In the genomic region with DNA sequence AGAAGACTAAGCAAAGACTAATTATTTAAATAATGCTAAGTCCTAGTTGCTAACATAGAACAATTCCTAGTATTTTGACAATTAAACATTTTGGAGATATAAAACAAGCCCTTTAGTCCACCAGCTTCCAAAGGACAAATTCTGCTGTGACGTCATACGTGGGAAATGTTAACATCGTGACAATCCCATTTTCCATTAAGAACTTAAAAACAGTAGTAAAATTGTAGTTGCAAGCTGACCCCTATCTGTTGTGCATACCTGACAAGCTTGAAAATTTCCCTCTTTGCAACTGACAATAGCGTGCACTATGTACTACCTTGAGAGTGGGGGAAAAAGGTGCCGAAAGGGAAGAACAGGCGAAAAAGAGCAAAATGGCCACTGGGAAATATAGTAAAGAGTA, we compare ENCODE assay signal across 41 cellular contexts.
"Had no signal": no experiment of that assay in that cellular context is flagged by ENCODE, and none has a peak within 500 bp of the region (broad histone marks: within the 10 kb centered on the region; RNA-seq: fewer than 3 reads in every experiment).

No MANE protein-coding gene starts in this region.

- DNase-seq: activated effector memory CD4-positive, alpha-beta T cell treated with anti-CD3 and anti-CD28 coated beads, Interleukin-2, amount 50 U/mL, for 16 hours; activated effector memory CD4-positive, alpha-beta T cell treated with Interleukin-2 at 50 U/mL for 16 hours; activated gamma-delta T cell; activated gamma-delta T cell treated with Interleukin-2 at 50 U/mL for 16 hours; activated naive CD4-positive, alpha-beta T cell; activated naive CD4-positive, alpha-beta T cell treated with anti-CD3 and anti-CD28 coated beads for 36 hours; activated naive CD4-positive, alpha-beta T cell treated with anti-CD3 and anti-CD28 coated beads, Interleukin-2, amount 10 ng/mL, durations not matched to agents 7 days and 5 days; activated naive CD4-positive, alpha-beta T cell treated with anti-CD3 and anti-CD28 coated beads, Interleukin-2, amount 50 U/mL, for 16 hours; activated naive CD4-positive, alpha-beta T cell treated with Interleukin-2 at 50 U/mL for 16 hours; activated naive CD8-positive, alpha-beta T cell treated with anti-CD3 and anti-CD28 coated beads for 36 hours; activated naive CD8-positive, alpha-beta T cell treated with anti-CD3 and anti-CD28 coated beads, Interleukin-2, amount 10 ng/mL, durations not matched to agents 7 days and 5 days; activated naive CD8-positive, alpha-beta T cell treated with anti-CD3 and anti-CD28 coated beads, Interleukin-2, amount 50 U/mL, for 24 hours; activated T-cell treated with anti-CD3 and anti-CD28 coated beads for 4 hours; activated T-cell treated with anti-CD3 and anti-CD28 coated beads, Interleukin-2, amount 50 U/mL, for 1 hour; activated T-cell treated with anti-CD3 and anti-CD28 coated beads, Interleukin-2, amount 50 U/mL, for 24 hours; activated T-cell treated with anti-CD3 and anti-CD28 coated beads, Interleukin-2, amount 50 U/mL, for 4 hours; activated T-cell treated with anti-CD3 and anti-CD28 coated beads, Interleukin-2, amount 50 U/mL, for 48 hours; activated T-cell treated with anti-CD3 and anti-CD28 coated beads, Interleukin-2, amount 50 U/mL, for 72 hours; adrenal gland; amniotic stem cell; amygdala; anterior cingulate cortex; aorta; body of pancreas; brain microvascular endothelial cell; caudate nucleus; central memory CD4-positive, alpha-beta T cell; cerebellar nuclear complex had no signal

- H3K4me3 ChIP-seq: adrenal gland, ascending aorta, body of pancreas, breast epithelium, cardiac muscle cell had no signal

- H3K9me3 ChIP-seq: adrenal gland, ascending aorta, body of pancreas, breast epithelium had no signal

- H3K4me1 ChIP-seq: body of pancreas, breast epithelium had no signal

- H3K27me3 ChIP-seq: adrenal gland, ascending aorta, body of pancreas, brain microvascular endothelial cell, breast epithelium, cardiac muscle cell had no signal

- H3K4me1 Mint-ChIP-seq: activated naive CD4-positive, alpha-beta T cell treated with anti-CD3 and anti-CD28 coated beads, Interleukin-2, amount 10 ng/mL, durations not matched to agents 7 days and 5 days; activated naive CD4-positive, alpha-beta T cell treated with anti-CD3 and anti-CD28 coated beads, Interleukin-2, amount 50 U/mL, for 24 hours; activated naive CD8-positive, alpha-beta T cell treated with anti-CD3 and anti-CD28 coated beads for 36 hours; activated naive CD8-positive, alpha-beta T cell treated with anti-CD3 and anti-CD28 coated beads, Interleukin-2, amount 10 ng/mL, durations not matched to agents 7 days and 5 days; activated naive CD8-positive, alpha-beta T cell treated with anti-CD3 and anti-CD28 coated beads, Interleukin-2, amount 50 U/mL, for 24 hours; activated T-helper 17 cell treated with anti-CD3 and anti-CD28 coated beads, Interleukin-2, amount 50 U/mL, for 72 hours; central memory CD8-positive, alpha-beta T cell had no signal

- ATAC-seq: activated naive CD4-positive, alpha-beta T cell treated with anti-CD3 and anti-CD28 coated beads, Interleukin-2, amount 50 U/mL, for 72 hours; activated naive CD8-positive, alpha-beta T cell treated with anti-CD3 and anti-CD28 coated beads, Interleukin-2, amount 50 U/mL, for 24 hours; activated T-cell treated with anti-CD3 and anti-CD28 coated beads, Interleukin-2, amount 50 U/mL, for 4 hours; activated T-cell treated with anti-CD3 and anti-CD28 coated beads, Interleukin-2, amount 50 U/mL, for 72 hours; activated T-helper 17 cell treated with anti-CD3 and anti-CD28 coated beads, Interleukin-2, amount 50 U/mL, for 72 hours; body of pancreas had no signal

- H3K36me3 Mint-ChIP-seq: activated naive CD4-positive, alpha-beta T cell treated with anti-CD3 and anti-CD28 coated beads, Interleukin-2, amount 10 ng/mL, durations not matched to agents 7 days and 5 days; activated naive CD4-positive, alpha-beta T cell treated with anti-CD3 and anti-CD28 coated beads, Interleukin-2, amount 50 U/mL, for 24 hours; activated naive CD4-positive, alpha-beta T cell treated with anti-CD3 and anti-CD28 coated beads, Interleukin-2, amount 50 U/mL, for 72 hours; activated naive CD8-positive, alpha-beta T cell; activated naive CD8-positive, alpha-beta T cell treated with anti-CD3 and anti-CD28 coated beads for 36 hours; activated naive CD8-positive, alpha-beta T cell treated with anti-CD3 and anti-CD28 coated beads, Interleukin-2, amount 10 ng/mL, durations not matched to agents 7 days and 5 days; brain had no signal

- FAIRE-seq: astrocyte, bronchial epithelial cell had no signal

- H3K4me3 Mint-ChIP-seq: activated naive CD4-positive, alpha-beta T cell treated with anti-CD3 and anti-CD28 coated beads for 36 hours; activated naive CD4-positive, alpha-beta T cell treated with anti-CD3 and anti-CD28 coated beads, Interleukin-2, amount 10 ng/mL, durations not matched to agents 7 days and 5 days; activated naive CD4-positive, alpha-beta T cell treated with anti-CD3 and anti-CD28 coated beads, Interleukin-2, amount 50 U/mL, for 24 hours; activated naive CD8-positive, alpha-beta T cell; activated naive CD8-positive, alpha-beta T cell treated with anti-CD3 and anti-CD28 coated beads for 36 hours; activated naive CD8-positive, alpha-beta T cell treated with anti-CD3 and anti-CD28 coated beads, Interleukin-2, amount 10 ng/mL, durations not matched to agents 7 days and 5 days; activated naive CD8-positive, alpha-beta T cell treated with anti-CD3 and anti-CD28 coated beads, Interleukin-2, amount 50 U/mL, for 24 hours; activated T-cell treated with anti-CD3 and anti-CD28 coated beads, Interleukin-2, amount 50 U/mL, for 24 hours; activated T-cell treated with anti-CD3 and anti-CD28 coated beads, Interleukin-2, amount 50 U/mL, for 4 hours; activated T-cell treated with anti-CD3 and anti-CD28 coated beads, Interleukin-2, amount 50 U/mL, for 72 hours; activated T-helper 1 cell treated with anti-CD3 and anti-CD28 coated beads, Interleukin-12 subunit alpha, Interleukin-12 subunit beta, Interleukin-2, Interleukin-4 antibody, amounts not matched to agents 30 ng/mL and 10 ng/mL and 1 ng/mL, durations not matched to agents 14 hours and 24 hours and 36 hours; activated T-helper 17 cell treated with anti-CD3 and anti-CD28 coated beads, Interleukin-2, amount 50 U/mL, for 72 hours; central memory CD8-positive, alpha-beta T cell had no signal

- H3K36me3 ChIP-seq: adrenal gland, ascending aorta, brain microvascular endothelial cell, breast epithelium, cardiac muscle cell had no signal

- H3K27ac ChIP-seq: adrenal gland, ascending aorta, body of pancreas, brain microvascular endothelial cell, breast epithelium, cardiac muscle cell had no signal

- H3K9me3 Mint-ChIP-seq: activated naive CD4-positive, alpha-beta T cell treated with anti-CD3 and anti-CD28 coated beads for 36 hours; activated naive CD4-positive, alpha-beta T cell treated with anti-CD3 and anti-CD28 coated beads, Interleukin-2, amount 10 ng/mL, durations not matched to agents 7 days and 5 days; activated naive CD4-positive, alpha-beta T cell treated with anti-CD3 and anti-CD28 coated beads, Interleukin-2, amount 50 U/mL, for 24 hours; activated naive CD4-positive, alpha-beta T cell treated with anti-CD3 and anti-CD28 coated beads, Interleukin-2, amount 50 U/mL, for 72 hours; activated naive CD8-positive, alpha-beta T cell treated with anti-CD3 and anti-CD28 coated beads for 36 hours; activated naive CD8-positive, alpha-beta T cell treated with anti-CD3 and anti-CD28 coated beads, Interleukin-2, amount 10 ng/mL, durations not matched to agents 7 days and 5 days; activated naive CD8-positive, alpha-beta T cell treated with anti-CD3 and anti-CD28 coated beads, Interleukin-2, amount 50 U/mL, for 24 hours; activated T-cell treated with anti-CD3 and anti-CD28 coated beads, Interleukin-2, amount 50 U/mL, for 24 hours; activated T-cell treated with anti-CD3 and anti-CD28 coated beads, Interleukin-2, amount 50 U/mL, for 4 hours; activated T-cell treated with anti-CD3 and anti-CD28 coated beads, Interleukin-2, amount 50 U/mL, for 72 hours; activated T-helper 1 cell treated with anti-CD3 and anti-CD28 coated beads, Interleukin-12 subunit alpha, Interleukin-12 subunit beta, Interleukin-2, Interleukin-4 antibody, amounts not matched to agents 30 ng/mL and 10 ng/mL and 1 ng/mL, durations not matched to agents 14 hours and 24 hours and 36 hours; activated T-helper 17 cell treated with anti-CD3 and anti-CD28 coated beads, Interleukin-2, amount 50 U/mL, for 72 hours; activated T-helper 2 cell treated with anti-CD3 and anti-CD28 coated beads, Interferon-gamma antibody, Interleukin-2, Interleukin-4, amounts not matched to agents 10 μg/mL and 5 μg/mL and 100 μg/mL, durations not matched to agents 14 hours and 24 hours and 36 hours; brain had no signal

- H3K27me3 Mint-ChIP-seq: activated naive CD4-positive, alpha-beta T cell treated with anti-CD3 and anti-CD28 coated beads, Interleukin-2, amount 10 ng/mL, durations not matched to agents 7 days and 5 days; activated naive CD4-positive, alpha-beta T cell treated with anti-CD3 and anti-CD28 coated beads, Interleukin-2, amount 50 U/mL, for 24 hours; activated naive CD8-positive, alpha-beta T cell; activated naive CD8-positive, alpha-beta T cell treated with anti-CD3 and anti-CD28 coated beads for 36 hours; activated naive CD8-positive, alpha-beta T cell treated with anti-CD3 and anti-CD28 coated beads, Interleukin-2, amount 10 ng/mL, durations not matched to agents 7 days and 5 days; activated T-cell treated with anti-CD3 and anti-CD28 coated beads, Interleukin-2, amount 50 U/mL, for 24 hours; central memory CD8-positive, alpha-beta T cell had no signal

- H3K27ac Mint-ChIP-seq: activated naive CD4-positive, alpha-beta T cell treated with anti-CD3 and anti-CD28 coated beads for 36 hours; activated naive CD4-positive, alpha-beta T cell treated with anti-CD3 and anti-CD28 coated beads, Interleukin-2, amount 10 ng/mL, durations not matched to agents 7 days and 5 days; activated naive CD4-positive, alpha-beta T cell treated with anti-CD3 and anti-CD28 coated beads, Interleukin-2, amount 50 U/mL, for 24 hours; activated naive CD4-positive, alpha-beta T cell treated with anti-CD3 and anti-CD28 coated beads, Interleukin-2, amount 50 U/mL, for 72 hours; activated naive CD8-positive, alpha-beta T cell; activated naive CD8-positive, alpha-beta T cell treated with anti-CD3 and anti-CD28 coated beads for 36 hours; activated naive CD8-positive, alpha-beta T cell treated with anti-CD3 and anti-CD28 coated beads, Interleukin-2, amount 10 ng/mL, durations not matched to agents 7 days and 5 days; activated naive CD8-positive, alpha-beta T cell treated with anti-CD3 and anti-CD28 coated beads, Interleukin-2, amount 50 U/mL, for 24 hours; activated T-cell treated with anti-CD3 and anti-CD28 coated beads, Interleukin-2, amount 50 U/mL, for 24 hours; activated T-cell treated with anti-CD3 and anti-CD28 coated beads, Interleukin-2, amount 50 U/mL, for 72 hours; activated T-helper 1 cell treated with anti-CD3 and anti-CD28 coated beads, Interleukin-12 subunit alpha, Interleukin-12 subunit beta, Interleukin-2, Interleukin-4 antibody, amounts not matched to agents 30 ng/mL and 10 ng/mL and 1 ng/mL, durations not matched to agents 14 hours and 24 hours and 36 hours; activated T-helper 17 cell treated with anti-CD3 and anti-CD28 coated beads, Interleukin-2, amount 50 U/mL, for 72 hours; activated T-helper 2 cell treated with anti-CD3 and anti-CD28 coated beads, Interferon-gamma antibody, Interleukin-2, Interleukin-4, amounts not matched to agents 10 μg/mL and 5 μg/mL and 100 μg/mL, durations not matched to agents 14 hours and 24 hours and 36 hours had no signal
